Comparison of ENCODE assay signal across 8 cellular contexts in genomic region chr4:77069514-77069913, GRCh38. TPM values are rescaled to one million over a fixed set of nuclear protein-coding genes. Genes with fewer than 3 reads are reported as not detected.
A peak's percentile ranks its signal among the peaks of the same experiment; 100 is the strongest.
DNase-seq lines count a peak whose midpoint lies in the region; ATAC-seq and TF ChIP-seq lines count a peak whose summit lies in the region.
"Not testable (repeated sequence)": the region's sequence is repeated elsewhere in the genome, so short reads cannot be mapped to it uniquely, and the experiment has no call there.

No MANE protein-coding gene starts in this region.

- not testable (repeated sequence) for TF ChIP-seq CTCF in WTC11 (IDR thresholded peaks at IDR 0.05)

- peak overlapping the region in 4 of 7 donors; percentile 2 to 76 (median 12) for H3K4me3 Mint-ChIP-seq in CD8-positive, alpha-beta memory T cell
- H3K4me3 Mint-ChIP-seq in WTC11; activated naive CD4-positive, alpha-beta T cell treated with anti-CD3 and anti-CD28 coated beads for 36 hours: not testable (repeated sequence)
- H3K4me3 Mint-ChIP-seq in natural killer cell treated with Interleukin-12 subunit alpha and Interleukin-12 subunit beta and Interleukin-15 and Interleukin-18, amount 100 ng/mL, for 72 hours, result peak overlapping the region; percentile 20
- H3K4me3 Mint-ChIP-seq in stimulated activated naive CD8-positive, alpha-beta T cell treated with anti-CD3 and anti-CD28 coated beads, Interleukin-15, Interleukin-2, amounts not matched to agents 100 ng/mL and 50 ng/mL, for 24 hours, result peak overlapping the region; percentile 7

- peak overlapping the region in 7 of 8 donors; percentile 26 to 97 (median 57) for H3K27ac Mint-ChIP-seq in CD8-positive, alpha-beta memory T cell
- H3K27ac Mint-ChIP-seq in WTC11, result 0 out of 2 replicates have a peak overlapping the region, but pooled peaks have one; percentile 3
- peak overlapping the region; percentile 27 for H3K27ac Mint-ChIP-seq in activated naive CD4-positive, alpha-beta T cell treated with anti-CD3 and anti-CD28 coated beads for 36 hours
- H3K27ac Mint-ChIP-seq in natural killer cell treated with Interleukin-12 subunit alpha and Interleukin-12 subunit beta and Interleukin-15 and Interleukin-18, amount 100 ng/mL, for 72 hours, result peak overlapping the region; percentile 57 to 65
- H3K27ac Mint-ChIP-seq in stimulated activated naive CD8-positive, alpha-beta T cell treated with anti-CD3 and anti-CD28 coated beads, Interleukin-15, Interleukin-2, amounts not matched to agents 100 ng/mL and 50 ng/mL, for 24 hours, result peak overlapping the region; percentile 57

- H3K27me3 ChIP-seq in CD8-positive, alpha-beta memory T cell (ENCODE audit: insufficient read depth, low read length, poor library complexity, severe bottlenecking), result not testable (repeated sequence)

- not testable (repeated sequence) for H3K9me3 Mint-ChIP-seq in CD8-positive, alpha-beta memory T cell; WTC11; activated naive CD4-positive, alpha-beta T cell treated with anti-CD3 and anti-CD28 coated beads for 36 hours; natural killer cell treated with Interleukin-12 subunit alpha and Interleukin-12 subunit beta and Interleukin-15 and Interleukin-18, amount 100 ng/mL, for 72 hours; stimulated activated naive CD8-positive, alpha-beta T cell treated with anti-CD3 and anti-CD28 coated beads, Interleukin-15, Interleukin-2, amounts not matched to agents 100 ng/mL and 50 ng/mL, for 24 hours

- POLR2A ChIA-PET in CD8-positive, alpha-beta memory T cell (lab: Charles Lee), result interaction anchor here (0.6 kb wide), 1 partner anchor 170 kb away, joined by 4 read pairs; no protein-coding TSS in a partner anchor
- POLR2A ChIA-PET in WTC11 (lab: Charles Lee), result interaction anchor here (0.5 to 0.7 kb wide), 4 partner anchors 11 to 279 kb away, joined by 3 to 6 read pairs (median 4); no protein-coding TSS in a partner anchor

- H3K36me3 ChIP-seq in CD8-positive, alpha-beta memory T cell (ENCODE audit: insufficient read depth, low read length), result not testable (repeated sequence)

- H3K4me1 Mint-ChIP-seq in CD8-positive, alpha-beta memory T cell, result peaks cover 29 to 58% (median 48%) of the 10 kb centered on the region in 3 donors
- peaks cover 20% of the 10 kb centered on the region for H3K4me1 Mint-ChIP-seq in WTC11
- peaks cover 43% of the 10 kb centered on the region for H3K4me1 Mint-ChIP-seq in activated naive CD4-positive, alpha-beta T cell treated with anti-CD3 and anti-CD28 coated beads for 36 hours (ENCODE audit: low read depth)
- H3K4me1 Mint-ChIP-seq in natural killer cell treated with Interleukin-12 subunit alpha and Interleukin-12 subunit beta and Interleukin-15 and Interleukin-18, amount 100 ng/mL, for 72 hours (ENCODE audit: low read depth in 2 of 2), result peaks cover 23 to 33% of the 10 kb centered on the region in 2 donors
- peaks cover 45% of the 10 kb centered on the region for H3K4me1 Mint-ChIP-seq in stimulated activated naive CD8-positive, alpha-beta T cell treated with anti-CD3 and anti-CD28 coated beads, Interleukin-15, Interleukin-2, amounts not matched to agents 100 ng/mL and 50 ng/mL, for 24 hours (ENCODE audit: low read depth)

- ATAC-seq in GM21619 (IDR thresholded peaks at IDR 0.05; ENCODE audit: unreplicated experiment) (peak; percentile 45), HG03066 (IDR thresholded peaks at IDR 0.05; ENCODE audit: low read depth, unreplicated experiment) (peak; percentile 50)
- ATAC-seq in WTC11; natural killer cell treated with Interleukin-12 subunit alpha and Interleukin-12 subunit beta and Interleukin-15 and Interleukin-18, amount 100 ng/mL, for 72 hours: not testable (repeated sequence)

- not testable (repeated sequence) for H3K4me3 ChIP-seq in CD8-positive, alpha-beta memory T cell (ENCODE audit: low read length)

- CTCF ChIA-PET in CD8-positive, alpha-beta memory T cell (lab: Charles Lee), result interaction anchor here (1.8 kb wide), 1 partner anchor 134 kb away, joined by 8 read pairs; no protein-coding TSS in a partner anchor
- CTCF ChIA-PET in WTC11 (lab: Charles Lee), result interaction anchor here (0.6 to 4.0 kb wide), 8 partner anchors 13 to 349 kb away, joined by 3 to 14 read pairs (median 4); no protein-coding TSS in a partner anchor
- CTCF ChIA-PET in activated naive CD4-positive, alpha-beta T cell treated with anti-CD3 and anti-CD28 coated beads for 36 hours (lab: Charles Lee), result interaction anchor here (0.7 to 2.7 kb wide), 3 partner anchors 16 to 131 kb away, joined by 3 to 7 read pairs (median 6); no protein-coding TSS in a partner anchor

- peaks cover 40% of the 10 kb centered on the region for H3K4me1 ChIP-seq in CD8-positive, alpha-beta memory T cell (ENCODE audit: insufficient read depth, low read length)

- H3K27ac ChIP-seq in CD8-positive, alpha-beta memory T cell (ENCODE audit: low read depth, low read length), result not testable (repeated sequence)
- H3K27ac ChIP-seq in epithelial cell of prostate, result peak overlapping the region; percentile 3

- not testable (repeated sequence) for H3K9me3 ChIP-seq in CD8-positive, alpha-beta memory T cell (ENCODE audit: low read length)

- not testable (repeated sequence) for H3K27me3 Mint-ChIP-seq in CD8-positive, alpha-beta memory T cell; WTC11 (ENCODE audit: low read depth); activated naive CD4-positive, alpha-beta T cell treated with anti-CD3 and anti-CD28 coated beads for 36 hours (ENCODE audit: low read depth); natural killer cell treated with Interleukin-12 subunit alpha and Interleukin-12 subunit beta and Interleukin-15 and Interleukin-18, amount 100 ng/mL, for 72 hours; stimulated activated naive CD8-positive, alpha-beta T cell treated with anti-CD3 and anti-CD28 coated beads, Interleukin-15, Interleukin-2, amounts not matched to agents 100 ng/mL and 50 ng/mL, for 24 hours

- intact Hi-C loops in activated naive CD4-positive, alpha-beta T cell treated with anti-CD3 and anti-CD28 coated beads for 36 hours (cut with micrococcal nuclease), result not testable (repeated sequence)

- H3K36me3 Mint-ChIP-seq in CD8-positive, alpha-beta memory T cell, result peaks cover 4 to 30% (median 10%) of the 10 kb centered on the region in 3 donors
- peaks cover 18% of the 10 kb centered on the region for H3K36me3 Mint-ChIP-seq in WTC11
- not testable (repeated sequence) for H3K36me3 Mint-ChIP-seq in activated naive CD4-positive, alpha-beta T cell treated with anti-CD3 and anti-CD28 coated beads for 36 hours (ENCODE audit: low read depth); natural killer cell treated with Interleukin-12 subunit alpha and Interleukin-12 subunit beta and Interleukin-15 and Interleukin-18, amount 100 ng/mL, for 72 hours
- H3K36me3 Mint-ChIP-seq in stimulated activated naive CD8-positive, alpha-beta T cell treated with anti-CD3 and anti-CD28 coated beads, Interleukin-15, Interleukin-2, amounts not matched to agents 100 ng/mL and 50 ng/mL, for 24 hours (ENCODE audit: low read depth), result peaks cover 45% of the 10 kb centered on the region

- not testable (repeated sequence) for DNase-seq in CD8-positive, alpha-beta memory T cell; WTC11 (ENCODE audit: low spot score); activated naive CD4-positive, alpha-beta T cell treated with anti-CD3 and anti-CD28 coated beads for 36 hours; epithelial cell of prostate (ENCODE audit: low read depth, low spot score); natural killer cell treated with Interleukin-12 subunit alpha and Interleukin-12 subunit beta and Interleukin-15 and Interleukin-18, amount 100 ng/mL, for 72 hours (ENCODE audit: low spot score)

RNA-seq across cellular contexts. Expression of gene CCNI, which starts 6.3 kb away (rescaled TPM):
- total RNA-seq in CD8-positive, alpha-beta memory T cell, result 100 to 1,000 TPM; 191 to 206 TPM
- polyA plus RNA-seq in CD8-positive, alpha-beta memory T cell, result 325 TPM
- 213 to 253 TPM (median 248 TPM) in 3 replicates for total RNA-seq in WTC11 (2021)
- 100 to 1,000 TPM; 211 to 218 TPM for total RNA-seq in activated naive CD4-positive, alpha-beta T cell treated with anti-CD3 and anti-CD28 coated beads for 36 hours
- 100 to 1,000 TPM; 152 to 164 TPM for total RNA-seq in natural killer cell treated with Interleukin-12 subunit alpha and Interleukin-12 subunit beta and Interleukin-15 and Interleukin-18, amount 100 ng/mL, for 72 hours

Comparison
In these comparisons a context has a peak if more than half of its experiments do, and no peak if none do; other contexts are left out.
1. H3K27ac Mint-ChIP-seq: peak in every context shown above with its lines; median percentile 61 in natural killer cell treated with Interleukin-12 subunit alpha and Interleukin-12 subunit beta and Interleukin-15 and Interleukin-18, amount 100 ng/mL, for 72 hours; 57 in CD8-positive, alpha-beta memory T cell; 57 in stimulated activated naive CD8-positive, alpha-beta T cell treated with anti-CD3 and anti-CD28 coated beads, Interleukin-15, Interleukin-2, amounts not matched to agents 100 ng/mL and 50 ng/mL, for 24 hours; 27 in activated naive CD4-positive, alpha-beta T cell treated with anti-CD3 and anti-CD28 coated beads for 36 hours; 3 in WTC11.